In genomic region chr4:151184523-151185458, GRCh38 we compare ENCODE assay signal across 12 cellular contexts.
DNase-seq lines count a peak whose midpoint lies in the region; ATAC-seq and TF ChIP-seq lines count a peak whose summit lies in the region.
"Had no signal": no experiment of that assay in that cellular context is flagged by ENCODE, and none has a peak within 500 bp of the region (broad histone marks: within the 10 kb centered on the region; RNA-seq: fewer than 3 reads in every experiment).

No MANE protein-coding gene starts in this region.

- peaks cover 12% of the 10 kb centered on the region for H3K4me1 ChIP-seq in ACC112 (ENCODE audit: control insufficient read depth, insufficient read depth, low read length, unreplicated experiment)
- H3K4me1 ChIP-seq: BLaER1 had no signal

- no peak overlapping the region for H2AFZ ChIP-seq in ACC112 (ENCODE audit: low read length, unreplicated experiment)

- peak; percentile 26 for DNase-seq in HT-29 (ENCODE audit: low spot score)
- peak; percentile 78 for DNase-seq in astrocyte of the spinal cord (ENCODE audit: low read depth, low spot score)
- DNase-seq in left lobe of liver (ENCODE audit: low spot score) = no peak
- no peak for DNase-seq in GF-D8 (lab: John Stamatoyannopoulos, UW)
- no peak for DNase-seq in SIG-M5 (lab: John Stamatoyannopoulos, UW)
- no peak for DNase-seq in cardiac septum (ENCODE audit: low spot score)
- no peak for DNase-seq in activated CD4-positive, alpha-beta T cell treated with anti-CD3 and anti-CD28 coated beads for 1 hour
- DNase-seq: activated T-cell treated with anti-CD3 and anti-CD28 coated beads for 4 hours, heart left ventricle, T-helper 2 cell had no signal

- H3K36me3 ChIP-seq in ACC112 (ENCODE audit: insufficient read depth, low read length) = no peaks in the 10 kb centered on the region
- H3K36me3 ChIP-seq: BLaER1 had no signal

- intact Hi-C loops in cardiac septum (cut with DNase I) = no loop called here

- in situ Hi-C loops in astrocyte of the spinal cord (cut with HindIII; ENCODE audit: low sequenced_read_pairs) = no loop called here

- no peak for TF ChIP-seq CTCF in astrocyte of the spinal cord (IDR thresholded peaks at IDR 0.05; ENCODE audit: low read depth, low read length)

- H3K4me3 ChIP-seq in ACC112 (ENCODE audit: low read depth, low read length) = no peak overlapping the region
- no peak overlapping the region for H3K4me3 ChIP-seq in astrocyte of the spinal cord (ENCODE audit: low read depth, low read length)
- H3K4me3 ChIP-seq: BLaER1, heart left ventricle had no signal

- peak; percentile 82 for ATAC-seq in left lobe of liver

- H3K27ac ChIP-seq in ACC112 (ENCODE audit: low read depth, low read length) = peak overlapping the region; percentile 56
- H3K27ac ChIP-seq: BLaER1, heart left ventricle had no signal

- no peaks in the 10 kb centered on the region for H3K79me2 ChIP-seq in ACC112 (ENCODE audit: control insufficient read depth, insufficient read depth, low read length, unreplicated experiment)

- no peaks in the 10 kb centered on the region for H3K27me3 ChIP-seq in ACC112 (ENCODE audit: insufficient read depth, low read length)
- H3K27me3 ChIP-seq: BLaER1, heart left ventricle had no signal

Comparison
In these comparisons a context has a peak if more than half of its experiments do, and no peak if none do; other contexts are left out.
1. DNase-seq: peak in HT-29 (single experiment) and astrocyte of the spinal cord (single experiment); none in left lobe of liver (single experiment), GF-D8 (single experiment), SIG-M5 (single experiment), cardiac septum (single experiment) and activated CD4-positive, alpha-beta T cell treated with anti-CD3 and anti-CD28 coated beads for 1 hour (single experiment).